ENCODE assay signal across 8 cellular contexts in genomic region chr19:34269968-34270621, GRCh38. TPM values are rescaled to one million over a fixed set of nuclear protein-coding genes. Genes with fewer than 3 reads are reported as not detected.
DNase-seq lines count a peak whose midpoint lies in the region; ATAC-seq and TF ChIP-seq lines count a peak whose summit lies in the region.

No MANE protein-coding gene starts in this region.

- H3K4me3 ChIP-seq in iPS-18a (ENCODE audit: low read length) (no peak overlapping the region), BE2C (ENCODE audit: low read depth, low read length) (no peak overlapping the region)

- H3K36me3 ChIP-seq in iPS-18a (ENCODE audit: control insufficient read depth, low read depth, low read length) (no peaks in the 10 kb centered on the region), BE2C (no peaks in the 10 kb centered on the region)

- H3K27me3 ChIP-seq in iPS-18a (ENCODE audit: control insufficient read depth, insufficient read depth, low read length) (no peaks in the 10 kb centered on the region), BE2C (no peaks in the 10 kb centered on the region)

- no peaks in the 10 kb centered on the region for H3K9me3 ChIP-seq in iPS-18a (ENCODE audit: control insufficient read depth, low read depth, low read length)
- no peaks in the 10 kb centered on the region for H3K9me3 ChIP-seq in BE2C

- ATAC-seq in GM18858 (IDR thresholded peaks at IDR 0.05; ENCODE audit: unreplicated experiment) (peak; percentile 48), HG03354 (IDR thresholded peaks at IDR 0.05; ENCODE audit: poor library complexity, severe bottlenecking, unreplicated experiment) (peak; percentile 78), HG02763 (IDR thresholded peaks at IDR 0.05; ENCODE audit: unreplicated experiment) (no peak)

- peaks cover 13% of the 10 kb centered on the region for H3K4me1 ChIP-seq in iPS-18a (ENCODE audit: control insufficient read depth, low read depth, low read length)
- peaks cover 5% of the 10 kb centered on the region for H3K4me1 ChIP-seq in BE2C

- no peak for TF ChIP-seq CTCF in BE2C (IDR thresholded peaks at IDR 0.05; ENCODE audit: low read depth, low read length)

- H3K27ac ChIP-seq in angular gyrus (ENCODE audit: low read depth, low read length) (peak overlapping the region; percentile 72), iPS-18a (ENCODE audit: low read length) (peak overlapping the region; percentile 63)

- DNase-seq in T-helper 2 cell (peak; percentile 20 to 96 (median 74)), BE2C (no peak)
- peak; percentile 27 to 62 (median 56) for DNase-seq in stimulated activated CD4-positive, alpha-beta T cell treated with anti-CD3 and anti-CD28 coated beads, Interleukin-12 subunit alpha, Interleukin-12 subunit beta, amount 100 ng/mL, for 48 hours (ENCODE audit: low read depth in 2 of 3, low spot score in 1 of 3)

- H3K9ac ChIP-seq in iPS-18a (ENCODE audit: low read length) = no peak overlapping the region

RNA-seq across cellular contexts. Expression of gene GARRE1, which starts 15.7 kb away (rescaled TPM):
- 13.4 TPM for polyA plus RNA-seq in BE2C (2012; ENCODE audit: insufficient read depth, insufficient read length, low read depth)
